12 cellular contexts compared by ENCODE assay signal in genomic region chr12:54140958-54141388, GRCh38. TPM values are rescaled to one million over a fixed set of nuclear protein-coding genes. Genes with fewer than 3 reads are reported as not detected.
A peak's percentile ranks its signal among the peaks of the same experiment; 100 is the strongest.
DNase-seq lines count a peak whose midpoint lies in the region; ATAC-seq and TF ChIP-seq lines count a peak whose summit lies in the region.
"Had no signal": no experiment of that assay in that cellular context is flagged by ENCODE, and none has a peak within 500 bp of the region (broad histone marks: within the 10 kb centered on the region; RNA-seq: fewer than 3 reads in every experiment).

No MANE protein-coding gene starts in this region.

- H3K4me1 ChIP-seq in adipocyte (ENCODE audit: control insufficient read depth, insufficient read depth, low read length) = peaks cover 49% of the 10 kb centered on the region
- H3K4me1 ChIP-seq in psoas muscle = no peaks in the 10 kb centered on the region

- WGBS in psoas muscle, 3 donors = 35 to 55% (median 51%) methylated on average over 9 of the region's 9 CpGs

- H3K9ac ChIP-seq in adipocyte (ENCODE audit: low read length) = peak overlapping the region; percentile 74

- H3K4me1 Mint-ChIP-seq in activated T-helper 17 cell treated with anti-CD3 and anti-CD28 coated beads, Interleukin-2, amount 50 U/mL, for 72 hours = no peaks in the 10 kb centered on the region
- H3K4me1 Mint-ChIP-seq: immature natural killer cell had no signal

- H3K27ac Mint-ChIP-seq in activated T-helper 17 cell treated with anti-CD3 and anti-CD28 coated beads, Interleukin-2, amount 50 U/mL, for 72 hours = no peak overlapping the region
- H3K27ac Mint-ChIP-seq: immature natural killer cell had no signal

- DNase-seq in AG10803 (ENCODE audit: low read depth) = peak; percentile 84
- DNase-seq in adipocyte (ENCODE audit: low read depth) = peak; percentile 50
- DNase-seq in left ventricle myocardium superior = peak; percentile 39
- peak; percentile 54 to 68 for DNase-seq in psoas muscle
- no peak for DNase-seq in NOMO-1 (lab: John Stamatoyannopoulos, UW; ENCODE audit: unreplicated experiment in 2 of 2)
- DNase-seq in ecto neural progenitor cell (ENCODE audit: low spot score) = no peak
- no peak for DNase-seq in activated T-cell treated with anti-CD3 and anti-CD28 coated beads, Interleukin-2, amount 50 U/mL, for 1 hour
- DNase-seq: DND-41, immature natural killer cell had no signal

- no peaks in the 10 kb centered on the region for H3K9me3 Mint-ChIP-seq in activated T-helper 17 cell treated with anti-CD3 and anti-CD28 coated beads, Interleukin-2, amount 50 U/mL, for 72 hours

- H3K27me3 Mint-ChIP-seq in activated T-helper 17 cell treated with anti-CD3 and anti-CD28 coated beads, Interleukin-2, amount 50 U/mL, for 72 hours = peaks cover 34% of the 10 kb centered on the region

- H3K9me3 ChIP-seq in adipocyte (ENCODE audit: control insufficient read depth, low read length) (no peaks in the 10 kb centered on the region), psoas muscle (no peaks in the 10 kb centered on the region)
- H3K9me3 ChIP-seq: neutrophil had no signal

- no peaks in the 10 kb centered on the region for H3K36me3 Mint-ChIP-seq in activated T-helper 17 cell treated with anti-CD3 and anti-CD28 coated beads, Interleukin-2, amount 50 U/mL, for 72 hours (ENCODE audit: low read depth)

- ATAC-seq in left ventricle myocardium superior (peak; percentile 83), psoas muscle (peak in 3 of 4 donors; percentile 31 to 68 (median 36))
- no peak for ATAC-seq in activated T-helper 17 cell treated with anti-CD3 and anti-CD28 coated beads, Interleukin-2, amount 50 U/mL, for 72 hours (replicated peaks)

- H3K27ac ChIP-seq in psoas muscle = peak overlapping the region; percentile 53
- H3K27ac ChIP-seq: neutrophil, VCaP had no signal

- peak; percentile 26 for TF ChIP-seq CTCF in AG10803 (conservative IDR thresholded peaks at IDR 0.05; ENCODE audit: low read length)
- no peak for TF ChIP-seq CTCF in psoas muscle (IDR thresholded peaks at IDR 0.05)

- no peak overlapping the region; the same call in 1 of the 2 replicates for H3K4me3 ChIP-seq in AG10803 (ENCODE audit: low read length)
- H3K4me3 ChIP-seq in adipocyte (ENCODE audit: low read length) = peak overlapping the region; percentile 72
- H3K4me3 ChIP-seq in psoas muscle = no peak overlapping the region

- intact Hi-C loops in left ventricle myocardium superior (cut with micrococcal nuclease) (no loop called here), psoas muscle (cut with DNase I) (no loop called here)

- H3K36me3 ChIP-seq in adipocyte (ENCODE audit: control insufficient read depth, insufficient read depth, low read length, severe bottlenecking) (no peaks in the 10 kb centered on the region), psoas muscle (ENCODE audit: insufficient read depth in 1 of 2, low read depth in 1 of 2) (no peaks in the 10 kb centered on the region)
- H3K36me3 ChIP-seq: neutrophil had no signal

- no peaks in the 10 kb centered on the region for H3K27me3 ChIP-seq in adipocyte (replicated peaks; ENCODE audit: control insufficient read depth, insufficient read depth, low read length)
- peaks cover 0 to 3% (median 0%) of the 10 kb centered on the region in 3 donors for H3K27me3 ChIP-seq in psoas muscle (ENCODE audit: insufficient read depth in 3 of 3, low read length in 2 of 3)

- H3K4me3 Mint-ChIP-seq in activated T-helper 17 cell treated with anti-CD3 and anti-CD28 coated beads, Interleukin-2, amount 50 U/mL, for 72 hours = no peak overlapping the region
- H3K4me3 Mint-ChIP-seq: immature natural killer cell had no signal

RNA-seq across cellular contexts. Expression of gene SMUG1, which starts 47.8 kb away (rescaled TPM):
- total RNA-seq in left ventricle myocardium superior (17.0 TPM), psoas muscle (10 to 100 TPM; 16.4 to 25.7 (median 19.7) TPM)
- polyA plus RNA-seq in psoas muscle = 10 to 100 TPM; 28.2 to 49.2 (median 36.5) TPM
- total RNA-seq in activated T-helper 17 cell treated with anti-CD3 and anti-CD28 coated beads, Interleukin-2, amount 50 U/mL, for 72 hours = 10 to 100 TPM; 24.2 to 28.7 TPM

Comparison
In these comparisons a context has a peak if more than half of its experiments do, and no peak if none do; other contexts are left out.
1. DNase-seq: peak in AG10803 (single experiment), adipocyte (single experiment), left ventricle myocardium superior (single experiment) and psoas muscle (2 of 2); none in NOMO-1 (0 of 2), ecto neural progenitor cell (single experiment) and activated T-cell treated with anti-CD3 and anti-CD28 coated beads, Interleukin-2, amount 50 U/mL, for 1 hour (single experiment).